ENCODE assay signal across 20 cellular contexts in genomic region chr7:99010281-99010680, GRCh38.
DNase-seq lines count a peak whose midpoint lies in the region; ATAC-seq, FAIRE-seq and TF ChIP-seq lines count a peak whose summit lies in the region.
"Had no signal": no experiment of that assay in that cellular context is flagged by ENCODE, and none has a peak within 500 bp of the region (broad histone marks: within the 10 kb centered on the region; RNA-seq: fewer than 3 reads in every experiment).

No MANE protein-coding gene starts in this region.

- RAD21 ChIA-PET in GM12878 (lab: Charles Lee; ENCODE audit: unreplicated experiment): interaction anchor here (0.6 kb wide), 1 partner anchor 13 kb away, joined by 3 read pairs; no protein-coding TSS in a partner anchor

- H3K27ac ChIP-seq in GM12878 (ENCODE audit: control insufficient read depth, insufficient read depth) (no peak overlapping the region), testis (no peak overlapping the region)

- TF ChIP-seq RAD21 in GM12878 (IDR thresholded peaks at IDR 0.05; ENCODE audit: insufficient read depth, low read depth, low read length): no peak

- peaks cover 46 to 59% of the 10 kb centered on the region in 2 experiments for H3K36me3 ChIP-seq in GM12878 (ENCODE audit: control insufficient read depth in 2 of 2, insufficient read depth in 2 of 2, low read length in 1 of 2)
- H3K36me3 ChIP-seq in testis (ENCODE audit: low read depth, missing control alignments): no peaks in the 10 kb centered on the region

- TF ChIP-seq POLR2A in GM12878 (IDR thresholded peaks at IDR 0.05; ENCODE audit: low read depth, low read length): no peak
- TF ChIP-seq POLR2A in testis (IDR thresholded peaks at IDR 0.05): no peak

- no peaks in the 10 kb centered on the region for H3K79me2 ChIP-seq in GM12878 (ENCODE audit: control insufficient read depth, insufficient read depth, low read length)

- H3K9me3 ChIP-seq in GM12878 (replicated peaks; ENCODE audit: control insufficient read depth, insufficient read depth, low read length) (no peaks in the 10 kb centered on the region), testis (no peaks in the 10 kb centered on the region)
- H3K9me3 ChIP-seq: Caco-2 had no signal

- no peaks in the 10 kb centered on the region for H3K27me3 Mint-ChIP-seq in activated CD8-positive, alpha-beta memory T cell treated with anti-CD3 and anti-CD28 coated beads, Interleukin-2, amount 10 ng/mL, durations not matched to agents 7 days and 5 days
- H3K27me3 Mint-ChIP-seq: CD4-positive, alpha-beta T cell had no signal

- H3K9ac ChIP-seq in GM12878 (ENCODE audit: control insufficient read depth, insufficient read depth, low read length): no peak overlapping the region

- no peak for ATAC-seq in activated CD8-positive, alpha-beta memory T cell treated with anti-CD3 and anti-CD28 coated beads, Interleukin-2, amount 10 ng/mL, durations not matched to agents 7 days and 5 days
- ATAC-seq in GM12878 (no peak), left lobe of liver (no peak), GM18858 (IDR thresholded peaks at IDR 0.05; ENCODE audit: unreplicated experiment) (no peak)
- ATAC-seq: HCT116, Right ventricle myocardium inferior had no signal

- DNase-seq in activated CD8-positive, alpha-beta memory T cell treated with anti-CD3 and anti-CD28 coated beads, Interleukin-2, amount 10 ng/mL, durations not matched to agents 7 days and 5 days: peak; percentile 28
- no peak for DNase-seq in activated CD8-positive, alpha-beta memory T cell treated with anti-CD3 and anti-CD28 coated beads for 24 hours
- DNase-seq in GM12878 (ENCODE audit: low read depth, low spot score) (no peak), left lobe of liver (ENCODE audit: low spot score) (peak; percentile 32), testis (peak; percentile 2), amygdala (lab: John Stamatoyannopoulos, UW) (no peak), NCI-H524 treated with DMSO at 0.1 percent for 48 hours (lab: John Stamatoyannopoulos, UW) (no peak)
- DNase-seq: Caco-2; CD4-positive, alpha-beta T cell; NCI-H1436 treated with DMSO at 0.1 percent for 48 hours; NCI-H2029; NCI-H2171; NCI-H69; NK-92 treated with Interleukin-12 subunit alpha and Interleukin-12 subunit beta, amount 100 ng/mL, for 24 hours had no signal

- no peak overlapping the region for H3K4me2 ChIP-seq in GM12878 (ENCODE audit: control insufficient read depth, insufficient read depth)

- H3K27ac Mint-ChIP-seq in activated CD8-positive, alpha-beta memory T cell treated with anti-CD3 and anti-CD28 coated beads, Interleukin-2, amount 10 ng/mL, durations not matched to agents 7 days and 5 days: no peak overlapping the region
- H3K27ac Mint-ChIP-seq: CD4-positive, alpha-beta T cell had no signal

- no peak for TF ChIP-seq EP300 in GM12878 (IDR thresholded peaks at IDR 0.05; ENCODE audit: borderline replicate concordance in 1 of 2, control insufficient read depth in 1 of 2, low read depth in 2 of 2, low read length in 2 of 2)

- no peaks in the 10 kb centered on the region for H3K9me3 Mint-ChIP-seq in activated CD8-positive, alpha-beta memory T cell treated with anti-CD3 and anti-CD28 coated beads, Interleukin-2, amount 10 ng/mL, durations not matched to agents 7 days and 5 days (ENCODE audit: low read depth)
- H3K9me3 Mint-ChIP-seq: CD4-positive, alpha-beta T cell had no signal

- H3K36me3 Mint-ChIP-seq in activated CD8-positive, alpha-beta memory T cell treated with anti-CD3 and anti-CD28 coated beads, Interleukin-2, amount 10 ng/mL, durations not matched to agents 7 days and 5 days: peaks cover 53% of the 10 kb centered on the region

- H3K4me3 ChIP-seq in GM12878: no peak overlapping the region
- no peak overlapping the region for H3K4me3 ChIP-seq in testis

- H3K4me1 ChIP-seq in GM12878 (ENCODE audit: control insufficient read depth, insufficient read depth, low read length) (peaks cover 9% of the 10 kb centered on the region), testis (peaks cover 7% of the 10 kb centered on the region)
- H3K4me1 ChIP-seq: Caco-2 had no signal

- H3K27me3 ChIP-seq in GM12878 (replicated peaks in 1 of 2; ENCODE audit: control insufficient read depth in 2 of 2, insufficient read depth in 2 of 2, low read length in 1 of 2) (no peaks in the 10 kb centered on the region), testis (no peaks in the 10 kb centered on the region)

- no peaks in the 10 kb centered on the region for H4K20me1 ChIP-seq in GM12878 (ENCODE audit: control insufficient read depth, insufficient read depth)

- intact Hi-C loops in GM12878 (cut with micrococcal nuclease; ENCODE audit: unreplicated experiment) (no loop called here), testis (cut with DNase I; ENCODE audit: low total_unique reads) (no loop called here)

- SMC1A ChIA-PET in GM12878 (lab: Charles Lee; ENCODE audit: uncharacterized antibody, unreplicated experiment): no interaction called here

- no peaks in the 10 kb centered on the region for H3K4me1 Mint-ChIP-seq in activated CD8-positive, alpha-beta memory T cell treated with anti-CD3 and anti-CD28 coated beads, Interleukin-2, amount 10 ng/mL, durations not matched to agents 7 days and 5 days

- in situ Hi-C loops in GM12878 (cut with MboI): no loop called here

- no peak overlapping the region for H3K4me3 Mint-ChIP-seq in activated CD8-positive, alpha-beta memory T cell treated with anti-CD3 and anti-CD28 coated beads, Interleukin-2, amount 10 ng/mL, durations not matched to agents 7 days and 5 days
- H3K4me3 Mint-ChIP-seq: CD4-positive, alpha-beta T cell had no signal

- no peak for FAIRE-seq in GM12878 (lab: Jason Lieb, UNC)
- FAIRE-seq: G401.6, HTR-8/SVneo, RCC 7860 had no signal

- no peak overlapping the region for H2AFZ ChIP-seq in GM12878 (ENCODE audit: control insufficient read depth, low read depth, low read length)

- CTCF ChIA-PET in activated CD8-positive, alpha-beta memory T cell treated with anti-CD3 and anti-CD28 coated beads, Interleukin-2, amount 10 ng/mL, durations not matched to agents 7 days and 5 days (lab: Charles Lee): no interaction called here
- CTCF ChIA-PET in GM12878 (lab: Yijun Ruan, JAX): no interaction called here

- 96% methylated on average over 9 of the region's 9 CpGs for WGBS in GM12878 (ENCODE audit: insufficient coverage, insufficient replicate concordance, low lambda C conversion rate, missing lambda C conversion rate)
- WGBS in testis, 2 donors: 87 to 94% methylated on average over 9 of the region's 9 CpGs

- no peak for TF ChIP-seq CTCF in GM12878 (IDR thresholded peaks at IDR 0.05 in 2 of 3, conservative IDR thresholded peaks at IDR 0.05 in 1 of 3; ENCODE audit: control insufficient read depth in 2 of 3, extremely low read depth in 1 of 3, insufficient read depth in 1 of 3, low read depth in 3 of 3, low read length in 3 of 3)
- no peak for TF ChIP-seq CTCF in testis (IDR thresholded peaks at IDR 0.05)

- BruUV-seq in GM12878 (replicated peaks; lab: Mats Ljungman, UMichigan): no TSS peak

- POLR2A ChIA-PET in GM12878 (lab: Charles Lee): no interaction called here

TF ChIP-seq in GM12878, 131 proteins besides CTCF, POLR2A, EP300 and RAD21:
- TF ChIP-seq POLR2AphosphoS5 (IDR thresholded peaks at IDR 0.05; ENCODE audit: low read length) (0 out of 2 replicates have a peak, but pooled peaks have one; percentile 4), ASH2L (IDR thresholded peaks at IDR 0.05; ENCODE audit: borderline replicate concordance, low read depth) (no peak)

Comparison
In these comparisons a context has a peak if more than half of its experiments do, and no peak if none do; other contexts are left out.
1. DNase-seq: peak in activated CD8-positive, alpha-beta memory T cell treated with anti-CD3 and anti-CD28 coated beads, Interleukin-2, amount 10 ng/mL, durations not matched to agents 7 days and 5 days (single experiment), left lobe of liver (single experiment) and testis (single experiment); none in activated CD8-positive, alpha-beta memory T cell treated with anti-CD3 and anti-CD28 coated beads for 24 hours (single experiment), GM12878 (single experiment), amygdala (0 of 56) and NCI-H524 treated with DMSO at 0.1 percent for 48 hours (single experiment).